20 cellular contexts compared by ENCODE assay signal in genomic region chr2:169110919-169111318, GRCh38. TPM values are rescaled to one million over a fixed set of nuclear protein-coding genes. Genes with fewer than 3 reads are reported as not detected.
"Had no signal": no experiment of that assay in that cellular context is flagged by ENCODE, and none has a peak within 500 bp of the region (broad histone marks: within the 10 kb centered on the region; RNA-seq: fewer than 3 reads in every experiment).

No MANE protein-coding gene starts in this region.

- H3K4me3 ChIP-seq: ascending aorta, cardiac muscle cell, prostate gland, right lobe of liver, smooth muscle cell, transverse colon had no signal

- H3K9me3 Mint-ChIP-seq: activated naive CD4-positive, alpha-beta T cell treated with anti-CD3 and anti-CD28 coated beads for 36 hours; activated naive CD8-positive, alpha-beta T cell treated with anti-CD3 and anti-CD28 coated beads, Interleukin-2, amount 50 U/mL, for 24 hours; activated T-helper 2 cell treated with anti-CD3 and anti-CD28 coated beads, Interferon-gamma antibody, Interleukin-2, Interleukin-4, amounts not matched to agents 10 μg/mL and 5 μg/mL and 100 μg/mL, durations not matched to agents 14 hours and 24 hours and 36 hours; naive thymus-derived CD8-positive, alpha-beta T cell; T-cell had no signal

- H3K27ac Mint-ChIP-seq: activated naive CD4-positive, alpha-beta T cell treated with anti-CD3 and anti-CD28 coated beads for 36 hours; activated naive CD8-positive, alpha-beta T cell treated with anti-CD3 and anti-CD28 coated beads, Interleukin-2, amount 50 U/mL, for 24 hours; activated T-helper 2 cell treated with anti-CD3 and anti-CD28 coated beads, Interferon-gamma antibody, Interleukin-2, Interleukin-4, amounts not matched to agents 10 μg/mL and 5 μg/mL and 100 μg/mL, durations not matched to agents 14 hours and 24 hours and 36 hours; T-cell had no signal

- H3K4me3 Mint-ChIP-seq: activated naive CD4-positive, alpha-beta T cell treated with anti-CD3 and anti-CD28 coated beads for 36 hours; activated naive CD8-positive, alpha-beta T cell treated with anti-CD3 and anti-CD28 coated beads, Interleukin-2, amount 50 U/mL, for 24 hours; naive thymus-derived CD8-positive, alpha-beta T cell; T-cell had no signal

- H3K36me3 Mint-ChIP-seq: naive thymus-derived CD8-positive, alpha-beta T cell; T-cell had no signal

- H3K36me3 ChIP-seq: ascending aorta, cardiac muscle cell, prostate gland, right lobe of liver, transverse colon had no signal

- ATAC-seq: activated naive CD8-positive, alpha-beta T cell treated with anti-CD3 and anti-CD28 coated beads, Interleukin-2, amount 50 U/mL, for 24 hours; esophagus mucosa; naive thymus-derived CD8-positive, alpha-beta T cell; right lobe of liver; stimulated activated naive CD8-positive, alpha-beta T cell treated with anti-CD3 and anti-CD28 coated beads, Interleukin-15, Interleukin-2, amounts not matched to agents 100 U/mL and 50 U/mL, for 24 hours; T-cell had no signal

- H3K9me3 ChIP-seq: ascending aorta, prostate gland, right lobe of liver, transverse colon had no signal

- H3K27ac ChIP-seq: ascending aorta, cardiac muscle cell, dorsolateral prefrontal cortex, prostate gland, right lobe of liver, transverse colon had no signal

- H3K4me1 ChIP-seq: ascending aorta, prostate gland, right lobe of liver had no signal

- DNase-seq: activated CD4-positive, alpha-beta T cell treated with anti-CD3 and anti-CD28 coated beads for 1 hour; activated CD4-positive, alpha-beta T cell treated with anti-CD3 and anti-CD28 coated beads, Interleukin-2, amount 50 U/mL, for 4 hours; activated naive CD4-positive, alpha-beta T cell treated with anti-CD3 and anti-CD28 coated beads for 36 hours; activated naive CD8-positive, alpha-beta T cell treated with anti-CD3 and anti-CD28 coated beads, Interleukin-2, amount 50 U/mL, for 24 hours; dorsolateral prefrontal cortex; glutamatergic neuron; mesenchymal stem cell; naive thymus-derived CD8-positive, alpha-beta T cell; right lobe of liver; stimulated activated naive CD8-positive, alpha-beta T cell treated with anti-CD3 and anti-CD28 coated beads, Interleukin-15, Interleukin-2, amounts not matched to agents 100 U/mL and 50 U/mL, for 24 hours; T-cell; T-helper 9 cell; transverse colon had no signal

- H3K27me3 ChIP-seq: ascending aorta, cardiac muscle cell, dorsolateral prefrontal cortex, right lobe of liver had no signal

- H3K4me2 ChIP-seq: smooth muscle cell had no signal

RNA-seq across cellular contexts. Expression of gene DHRS9, which starts 41.6 kb away (rescaled TPM):
- total RNA-seq: ascending aorta; cardiac muscle cell; kidney epithelial cell; naive thymus-derived CD8-positive, alpha-beta T cell; T-cell had no signal
- polyA plus RNA-seq: naive thymus-derived CD8-positive, alpha-beta T cell had no signal
